In genomic region chr11:27084407-27084985, GRCh38 we compare ENCODE assay signal across 25 cellular contexts. TPM values are rescaled to one million over a fixed set of nuclear protein-coding genes. Genes with fewer than 3 reads are reported as not detected.
DNase-seq lines count a peak whose midpoint lies in the region; FAIRE-seq and TF ChIP-seq lines count a peak whose summit lies in the region.
"Had no signal": no experiment of that assay in that cellular context is flagged by ENCODE, and none has a peak within 500 bp of the region (broad histone marks: within the 10 kb centered on the region; RNA-seq: fewer than 3 reads in every experiment).

No MANE protein-coding gene starts in this region.

- no peak overlapping the region for H3K56ac ChIP-seq in H1 (replicated peaks; ENCODE audit: insufficient read length, low read depth, low read length)

- H3K4ac ChIP-seq in H1 (replicated peaks; ENCODE audit: insufficient read length, low read depth, low read length) = no peak overlapping the region
- no peak overlapping the region for H3K4ac ChIP-seq in mesenchymal stem cell (ENCODE audit: low read depth in 1 of 2, low read length in 2 of 2)

- no peak for TF ChIP-seq RAD21 in H1 (IDR thresholded peaks at IDR 0.05 in 1 of 2, conservative IDR thresholded peaks at IDR 0.05 in 1 of 2; ENCODE audit: low read depth in 2 of 2, low read length in 2 of 2)

- no peak overlapping the region for H4K5ac ChIP-seq in H1 (ENCODE audit: insufficient read length, low read depth, low read length)

- no peak overlapping the region for H3K9ac ChIP-seq in HUES64 (ENCODE audit: low read depth, low read length)
- no peak overlapping the region for H3K9ac ChIP-seq in H1 (replicated peaks in 1 of 4; ENCODE audit: extremely low read depth in 1 of 4, low read depth in 3 of 4, low read length in 3 of 4)
- H3K9ac ChIP-seq in mesenchymal stem cell (ENCODE audit: low read length) = no peak overlapping the region

- no peak overlapping the region; the same call in 1 of the 2 replicates for H4K8ac ChIP-seq in H1 (ENCODE audit: extremely low read depth, insufficient read depth, low read length)
- no peak overlapping the region for H4K8ac ChIP-seq in mesenchymal stem cell (ENCODE audit: low read length)

- no peak overlapping the region for H2BK20ac ChIP-seq in H1 (ENCODE audit: low read length)

- peaks cover 2% of the 10 kb centered on the region; the same call in 1 of the 2 replicates for H3K9me3 ChIP-seq in HUES64 (ENCODE audit: insufficient read depth, low read depth, low read length)
- no peaks in the 10 kb centered on the region for H3K9me3 ChIP-seq in H1 (ENCODE audit: insufficient read depth in 2 of 2, low read depth in 1 of 2, low read length in 1 of 2)
- no peaks in the 10 kb centered on the region for H3K9me3 ChIP-seq in mesenchymal stem cell (ENCODE audit: control insufficient read depth, low read length)
- H3K9me3 ChIP-seq in SJCRH30 (replicated peaks) = 0 out of 2 replicates have a peak, but pooled peaks cover 2% of the 10 kb centered on the region
- H3K9me3 ChIP-seq: esophagus muscularis mucosa, psoas muscle had no signal

- H3K79me2 ChIP-seq in H1 (ENCODE audit: control insufficient read depth in 1 of 2, insufficient read depth in 2 of 2, low read length in 2 of 2) = no peaks in the 10 kb centered on the region

- CTCF ChIA-PET in H1 (lab: Charles Lee; ENCODE audit: partially characterized antibody) = interaction anchor here (0.5 to 1.0 kb wide), 4 partner anchors 9 to 800 kb away, joined by 3 to 5 read pairs (median 4); no protein-coding TSS in a partner anchor

- H3K4me2 ChIP-seq in H1 (ENCODE audit: insufficient read depth in 1 of 2, low read depth in 2 of 2, low read length in 2 of 2) (no peak overlapping the region), mesenchymal stem cell (ENCODE audit: low read length, poor library complexity, severe bottlenecking) (no peak overlapping the region)

- DNase-seq in AG08395 (ENCODE audit: low spot score) = peak; percentile 23
- DNase-seq in H1 (ENCODE audit: low read depth in 1 of 2, low spot score in 2 of 2) = peak in 1 of 2 experiments; percentile 5
- no peak for DNase-seq in mesenchymal stem cell
- no peak for DNase-seq in SJCRH30
- no peak for DNase-seq in D721Med (ENCODE audit: insufficient read length, low spot score)
- no peak for DNase-seq in HPDE6-E6E7 (ENCODE audit: extremely low spot score)
- no peak for DNase-seq in NOMO-1 treated with DMSO at 0.1 percent for 48 hours (lab: John Stamatoyannopoulos, UW; ENCODE audit: unreplicated experiment)
- DNase-seq: activated B cell treated with CpG ODN at 0.5 μM for 24 hours, COR-L47, GF-D8, H7, left lung, NCI-H1436, NCI-H2227 treated with DMSO at 0.1 percent for 48 hours, psoas muscle, T-helper 17 cell, upper lobe of right lung had no signal

- H3K27me3 ChIP-seq in HUES64 (ENCODE audit: insufficient read depth, low read length) = no peaks in the 10 kb centered on the region
- H3K27me3 ChIP-seq in H1 (replicated peaks in 1 of 4; ENCODE audit: control insufficient read depth in 3 of 4, extremely low read depth in 1 of 4, insufficient read depth in 3 of 4, low read length in 3 of 4) = no peaks in the 10 kb centered on the region
- no peaks in the 10 kb centered on the region for H3K27me3 ChIP-seq in mesenchymal stem cell (ENCODE audit: control insufficient read depth in 1 of 2, insufficient read depth in 1 of 2, low read length in 2 of 2)
- no peaks in the 10 kb centered on the region for H3K27me3 ChIP-seq in SJCRH30
- H3K27me3 ChIP-seq: esophagus muscularis mucosa, left lung, upper lobe of right lung had no signal

- H3K23ac ChIP-seq in H1 (ENCODE audit: insufficient read length) (no peak overlapping the region), mesenchymal stem cell (ENCODE audit: low read length in 2 of 2) (no peak overlapping the region)

- no peak overlapping the region for H2AK5ac ChIP-seq in H1 (ENCODE audit: low read depth, low read length)
- no peak overlapping the region for H2AK5ac ChIP-seq in mesenchymal stem cell (ENCODE audit: low read length, severe bottlenecking)

- no peak overlapping the region for H4K91ac ChIP-seq in H1 (replicated peaks; ENCODE audit: insufficient read length, low read length)
- H4K91ac ChIP-seq in mesenchymal stem cell (ENCODE audit: low read length) = no peak overlapping the region

- H2BK5ac ChIP-seq in H1 (ENCODE audit: low read depth, low read length) (no peak overlapping the region), mesenchymal stem cell (ENCODE audit: low read depth, low read length, poor library complexity, severe bottlenecking) (no peak overlapping the region)

- POLR2A ChIA-PET in H1 (lab: Charles Lee; ENCODE audit: partially characterized antibody) = interaction anchor here (0.6 kb wide), 2 partner anchors 14 to 136 kb away, joined by 3 to 4 read pairs; no protein-coding TSS in a partner anchor

- FAIRE-seq in H1 (lab: Jason Lieb, UNC) (peak; percentile 28), D721Med (lab: Jason Lieb, UNC) (no peak)

- no peaks in the 10 kb centered on the region for H4K20me1 ChIP-seq in H1 (replicated peaks in 1 of 2; ENCODE audit: control insufficient read depth in 1 of 2, insufficient read depth in 2 of 2, low read length in 2 of 2)

- H3K79me1 ChIP-seq in H1 (ENCODE audit: low read depth, low read length) (no peaks in the 10 kb centered on the region), mesenchymal stem cell (replicated peaks; ENCODE audit: low read length, poor library complexity, severe bottlenecking) (no peaks in the 10 kb centered on the region)

- no peak overlapping the region for H2BK120ac ChIP-seq in H1 (replicated peaks; ENCODE audit: low read depth, low read length)
- no peak overlapping the region for H2BK120ac ChIP-seq in mesenchymal stem cell (ENCODE audit: low read depth, low read length)

- no peak for TF ChIP-seq CTCF in H1 (IDR thresholded peaks at IDR 0.05; ENCODE audit: control extremely low read depth in 1 of 3, insufficient read depth in 1 of 3, low read depth in 1 of 3, low read length in 3 of 3)
- no peak for TF ChIP-seq CTCF in D721Med (IDR thresholded peaks at IDR 0.05; ENCODE audit: insufficient read depth, missing control alignments)

- H3K14ac ChIP-seq in H1 (ENCODE audit: insufficient read length) (no peak overlapping the region), mesenchymal stem cell (ENCODE audit: low read length in 2 of 2) (no peak overlapping the region)

- H3K4me3 ChIP-seq in HUES64 (ENCODE audit: low read length) (no peak overlapping the region), H1 (ENCODE audit: extremely low read depth in 1 of 4, insufficient read depth in 2 of 4, low read depth in 3 of 4, low read length in 4 of 4) (no peak overlapping the region), mesenchymal stem cell (ENCODE audit: insufficient read depth in 1 of 2, low read depth in 1 of 2, low read length in 2 of 2) (no peak overlapping the region), SJCRH30 (no peak overlapping the region)
- H3K4me3 ChIP-seq: esophagus muscularis mucosa, left lung, psoas muscle, upper lobe of right lung had no signal

- H2BK15ac ChIP-seq in H1 (ENCODE audit: low read length) = no peak overlapping the region
- H2BK15ac ChIP-seq in mesenchymal stem cell (ENCODE audit: low read depth, poor library complexity, severe bottlenecking) = no peak overlapping the region

- peaks cover 14% of the 10 kb centered on the region for H3K4me1 ChIP-seq in HUES64 (ENCODE audit: insufficient read depth, low read length)
- no peaks in the 10 kb centered on the region for H3K4me1 ChIP-seq in H1 (replicated peaks in 1 of 4; ENCODE audit: control insufficient read depth in 3 of 4, insufficient read depth in 4 of 4, low read length in 3 of 4)
- peaks cover 5% of the 10 kb centered on the region for H3K4me1 ChIP-seq in mesenchymal stem cell (ENCODE audit: control insufficient read depth, insufficient read depth, low read depth, low read length)
- H3K4me1 ChIP-seq in SJCRH30 = no peaks in the 10 kb centered on the region
- H3K4me1 ChIP-seq: left lung, psoas muscle, upper lobe of right lung had no signal

- WGBS in HUES64 = 59% methylated on average over 1 of the region's 2 CpGs
- WGBS in H1 (ENCODE audit: extremely low coverage in 1 of 2, insufficient coverage in 1 of 2, insufficient read length in 1 of 2, insufficient replicate concordance in 2 of 2, low coverage in 1 of 2, low lambda C conversion rate in 2 of 2, missing lambda C conversion rate in 1 of 2), 2 experiments = 88% methylated on average over 2 of the region's 2 CpGs; no CpG with 5 or more reads in 1 of the 2 experiments
- 100% methylated on average over 1 of the region's 2 CpGs for WGBS in mesenchymal stem cell

- no peak for TF ChIP-seq EP300 in H1 (IDR thresholded peaks at IDR 0.05; ENCODE audit: borderline replicate concordance in 1 of 2, low read depth in 2 of 2, low read length in 2 of 2)

- H3K27ac ChIP-seq in HUES64 (ENCODE audit: low read depth, low read length) (0 out of 2 replicates have a peak overlapping the region, but pooled peaks have one; percentile 1), H1 (ENCODE audit: low read depth, low read length) (no peak overlapping the region), mesenchymal stem cell (ENCODE audit: low read length, poor library complexity, severe bottlenecking) (peak overlapping the region; percentile 86), SJCRH30 (no peak overlapping the region)
- H3K27ac ChIP-seq: esophagus muscularis mucosa, left lung, psoas muscle, upper lobe of right lung had no signal

- H2AFZ ChIP-seq in H1 (ENCODE audit: low read length) = no peak overlapping the region
- H2AFZ ChIP-seq in mesenchymal stem cell (ENCODE audit: low read depth, low read length) = no peak overlapping the region

- H2BK12ac ChIP-seq in H1 (ENCODE audit: low read depth, low read length) (no peak overlapping the region), mesenchymal stem cell (ENCODE audit: low read length in 2 of 2) (no peak overlapping the region)

- TF ChIP-seq POLR2A in H1 (IDR thresholded peaks at IDR 0.05; ENCODE audit: control extremely low read depth in 1 of 2, low read depth in 2 of 2, low read length in 2 of 2) = no peak

- no peak overlapping the region for H3K18ac ChIP-seq in H1 (ENCODE audit: extremely low read depth, low read length)
- no peak overlapping the region for H3K18ac ChIP-seq in mesenchymal stem cell (ENCODE audit: low read depth in 1 of 2, low read length in 2 of 2)

- H3K36me3 ChIP-seq in HUES64 (ENCODE audit: insufficient read depth, low read length) (no peaks in the 10 kb centered on the region), H1 (ENCODE audit: control insufficient read depth in 2 of 4, insufficient read depth in 4 of 4, low read length in 3 of 4) (no peaks in the 10 kb centered on the region), mesenchymal stem cell (ENCODE audit: control insufficient read depth in 1 of 2, insufficient read depth in 2 of 2, low read depth in 1 of 2, low read length in 2 of 2) (no peaks in the 10 kb centered on the region), SJCRH30 (no peaks in the 10 kb centered on the region)
- H3K36me3 ChIP-seq: esophagus muscularis mucosa, left lung, upper lobe of right lung had no signal

- no peaks in the 10 kb centered on the region for H3K23me2 ChIP-seq in H1 (ENCODE audit: low read depth, low read length)

RNA-seq across cellular contexts. Expression of gene BBOX1, which starts 43.9 kb away (rescaled TPM):
- polyA plus RNA-seq in HUES64 (2013, experiment 1 of 2) = not detected
- polyA plus RNA-seq in HUES64 (2013, experiment 2 of 2) = not detected
- not detected in 2 replicates for total RNA-seq in H1 (2021; fragmentation: NEBNext Ultra II Directional; extraction: Animal tissue kit (Norgen Biotek cat#: 25700))
- polyA plus RNA-seq in H1 (2011; rRNA removed) = not detected in 2 replicates
- not detected for polyA plus RNA-seq in H1 (2011; cell fraction: cytosol; rRNA removed)
- polyA plus RNA-seq in H1 (2011; cell fraction: nucleus; rRNA removed) = not detected
- polyA plus RNA-seq in H1 (2012, experiment 1 of 2) = not detected in 4 replicates
- not detected for polyA plus RNA-seq in H1 (2012, experiment 2 of 2)
- polyA plus RNA-seq in H1 (2013, experiment 1 of 2) = not detected
- not detected for polyA plus RNA-seq in H1 (2013, experiment 2 of 2)
- not detected in 2 replicates for polyA minus RNA-seq in H1 (2011; rRNA and poly(A)+ RNA removed)
- polyA minus RNA-seq in H1 (2011; cell fraction: cytosol; rRNA and poly(A)+ RNA removed) = not detected
- polyA minus RNA-seq in H1 (2011; cell fraction: nucleus; rRNA and poly(A)+ RNA removed) = not detected
- 0.06 TPM for polyA plus RNA-seq in mesenchymal stem cell (2013, experiment 1 of 2)
- polyA plus RNA-seq in mesenchymal stem cell (2013, experiment 2 of 2) = 0.10 TPM
- not detected in 2 replicates for total RNA-seq in SJCRH30 (2014; rRNA removed; shearing (Covaris generic))
- total RNA-seq: activated B cell treated with CpG ODN at 0.5 μM for 24 hours; activated CD8-positive, alpha-beta memory T cell treated with anti-CD3 and anti-CD28 coated beads for 36 hours; activated T-helper 2 cell treated with anti-CD3 and anti-CD28 coated beads, Interferon-gamma antibody, Interleukin-2, Interleukin-4, amounts not matched to agents 10 μg/mL and 5 μg/mL and 100 μg/mL, durations not matched to agents 14 hours and 24 hours and 36 hours; dermis microvascular lymphatic vessel endothelial cell; H7; HT-29; myocyte; Right ventricle myocardium inferior; T-helper 17 cell; upper lobe of right lung had no signal

Comparison
In these comparisons a context has a peak if more than half of its experiments do, and no peak if none do; other contexts are left out.
1. H3K27ac ChIP-seq: peak in HUES64 (single experiment) and mesenchymal stem cell (single experiment); none in H1 (single experiment) and SJCRH30 (single experiment).